Comparison of ENCODE assay signal across 8 cellular contexts in genomic region chr20:36745927-36746659, GRCh38. TPM values are rescaled to one million over a fixed set of nuclear protein-coding genes. Genes with fewer than 3 reads are reported as not detected.
DNase-seq lines count a peak whose midpoint lies in the region; ATAC-seq and TF ChIP-seq lines count a peak whose summit lies in the region.

Gene NDRG3 (minus strand): TSS chr20:36746090. CDS start chr20:36721735, 24,355 bp downstream.

- peaks cover 15% of the 10 kb centered on the region for H3K4me1 ChIP-seq in testis

- peak; percentile 90 for DNase-seq in HFFc6
- DNase-seq in NB4 (ENCODE audit: low read depth): peak; percentile 95
- DNase-seq in SK-N-MC (ENCODE audit: low read depth, low spot score): peak; percentile 76
- peak; percentile 93 for DNase-seq in activated naive CD4-positive, alpha-beta T cell treated with anti-CD3 and anti-CD28 coated beads, Interleukin-2, amount 50 U/mL, for 16 hours
- DNase-seq in glomerular endothelial cell (ENCODE audit: extremely low read depth, low read depth, low spot score): peak; percentile 60
- peak; percentile 68 for DNase-seq in omental fat pad (ENCODE audit: low spot score)
- DNase-seq in testis: peak; percentile 97

- H3K9me3 ChIP-seq in SK-N-MC (ENCODE audit: low read depth, low read length) (no peaks in the 10 kb centered on the region), testis (no peaks in the 10 kb centered on the region)

- TF ChIP-seq POLR2A in NB4 (IDR thresholded peaks at IDR 0.05; ENCODE audit: extremely low read depth, insufficient read length) (peak; percentile 53), testis (IDR thresholded peaks at IDR 0.05) (no peak)

- intact Hi-C loops in testis (cut with DNase I; ENCODE audit: low total_unique reads): no loop called here

- 0 out of 2 replicates have a peak, but pooled peaks cover 4% of the 10 kb centered on the region for H3K36me3 Mint-ChIP-seq in HFFc6 (ENCODE audit: low read depth)

- H3K4me3 Mint-ChIP-seq in HFFc6: peak within 1 kb of the TSS; percentile 90

- peak; percentile 99 for ATAC-seq in omental fat pad (ENCODE audit: low FRiP score)

- no peaks in the 10 kb centered on the region for H3K9me3 Mint-ChIP-seq in HFFc6

- peaks cover 5% of the 10 kb centered on the region; the same call in 1 of the 2 replicates for H3K36me3 ChIP-seq in SK-N-MC (ENCODE audit: insufficient read depth, low read length)
- no peaks in the 10 kb centered on the region for H3K36me3 ChIP-seq in testis (ENCODE audit: low read depth, missing control alignments)

- peaks cover 24% of the 10 kb centered on the region for H3K4me1 Mint-ChIP-seq in HFFc6 (ENCODE audit: low read depth)

- no peaks in the 10 kb centered on the region for H3K27me3 ChIP-seq in testis

- H3K27ac ChIP-seq in SK-N-MC (peak within 1 kb of the TSS; percentile 82), testis (peak within 1 kb of the TSS; percentile 62 to 76)

- peak within 1 kb of the TSS; percentile 79 for H3K9ac ChIP-seq in SK-N-MC (ENCODE audit: insufficient read length)

- peak; percentile 14 for TF ChIP-seq CTCF in HFFc6 (IDR thresholded peaks at IDR 0.05)
- no peak for TF ChIP-seq CTCF in NB4 (IDR thresholded peaks at IDR 0.05; ENCODE audit: low read depth, low read length)
- TF ChIP-seq CTCF in omental fat pad (IDR thresholded peaks at IDR 0.05): no peak
- TF ChIP-seq CTCF in testis (IDR thresholded peaks at IDR 0.05): no peak

- H3K27me3 Mint-ChIP-seq in HFFc6 (ENCODE audit: insufficient read depth): no peaks in the 10 kb centered on the region

- peak within 1 kb of the TSS; percentile 87 for H3K27ac Mint-ChIP-seq in HFFc6

- H3K4me3 ChIP-seq in GM08714 (ENCODE audit: low read length) (peak within 1 kb of the TSS; percentile 84), NB4 (ENCODE audit: low read depth, low read length) (peak within 1 kb of the TSS; percentile 61), SK-N-MC (peak within 1 kb of the TSS; percentile 85), testis (peak within 1 kb of the TSS; percentile 90 to 91)

- WGBS in testis, 2 donors: 2 to 4% methylated on average over 33 to 41 of the region's 63 CpGs

RNA-seq across cellular contexts. Expression of gene NDRG3, which starts in this region (rescaled TPM):
- total RNA-seq in HFFc6 (2021; fragmentation: NEBNext Ultra II Directional; extraction: Animal tissue kit (Norgen Biotek cat#: 25700)): 10 to 100 TPM; 32.8 to 42.3 (median 37.2) TPM
- total RNA-seq in glomerular endothelial cell: 21.0 and 25.6 TPM in 2 replicates
- total RNA-seq in omental fat pad: 10 to 100 TPM in 3 of 4 donors, 1 to 10 TPM in 1; 9.5 to 16.4 (median 14.3) TPM
- 10 to 100 TPM; 65.3 to 70.7 TPM for total RNA-seq in testis
- polyA plus RNA-seq in testis (ENCODE audit: insufficient read depth, low read depth, low replicate concordance): 202 TPM

Comparison
In these comparisons a context has a peak if more than half of its experiments do, and no peak if none do; other contexts are left out.
1. Peak in every context shown above with its lines: DNase-seq, ATAC-seq, H3K4me3 ChIP-seq and H3K27ac ChIP-seq.